ENCODE assay signal across 14 cellular contexts in genomic region chr1:171221665-171222591, GRCh38. TPM values are rescaled to one million over a fixed set of nuclear protein-coding genes. Genes with fewer than 3 reads are reported as not detected.
DNase-seq lines count a peak whose midpoint lies in the region; ATAC-seq and TF ChIP-seq lines count a peak whose summit lies in the region.
"Had no signal": no experiment of that assay in that cellular context is flagged by ENCODE, and none has a peak within 500 bp of the region (broad histone marks: within the 10 kb centered on the region; RNA-seq: fewer than 3 reads in every experiment).

No MANE protein-coding gene starts in this region.

- H3K4me3 ChIP-seq in A673 (ENCODE audit: low read depth, low read length, poor library complexity, severe bottlenecking) (no peak overlapping the region), SJSA1 (no peak overlapping the region), esophagus squamous epithelium (no peak overlapping the region)

- H3K9me3 Mint-ChIP-seq in nephron: peaks cover 3% of the 10 kb centered on the region

- POLR2A ChIA-PET in A673 (lab: Charles Lee; ENCODE audit: low non-redundant PET): no interaction called here

- ATAC-seq in omental fat pad (ENCODE audit: low FRiP score): no peak
- ATAC-seq: activated CD4-positive, alpha-beta T cell treated with anti-CD3 and anti-CD28 coated beads for 36 hours; Panc1 had no signal

- H3K27ac ChIP-seq in A673 (ENCODE audit: low read depth, low read length, poor library complexity, severe bottlenecking) (peak overlapping the region; percentile 41), SJSA1 (0 out of 2 replicates have a peak overlapping the region, but pooled peaks have one; percentile 99), esophagus squamous epithelium (peak overlapping the region; percentile 30 to 79 (median 72))

- no peak for TF ChIP-seq POLR2A in esophagus squamous epithelium (IDR thresholded peaks at IDR 0.05)

- no TSS peak for BruUV-seq in A673 (replicated peaks; lab: Mats Ljungman, UMichigan)

- peak overlapping the region; percentile 33 to 67 (median 61) for H3K4me3 Mint-ChIP-seq in nephron
- H3K4me3 Mint-ChIP-seq: activated CD4-positive, alpha-beta T cell treated with anti-CD3 and anti-CD28 coated beads for 36 hours had no signal

- peaks cover 33% of the 10 kb centered on the region for H3K4me1 ChIP-seq in A673 (ENCODE audit: insufficient read depth, low read length, poor library complexity, severe bottlenecking)
- peaks cover 33% of the 10 kb centered on the region for H3K4me1 ChIP-seq in SJSA1 (replicated peaks)
- H3K4me1 ChIP-seq in esophagus squamous epithelium: peaks cover 5 to 78% (median 33%) of the 10 kb centered on the region in 3 donors

- WGBS in esophagus squamous epithelium, 2 donors: 53 to 56% methylated on average over 5 of the region's 5 CpGs

- intact Hi-C loops in A673 (cut with micrococcal nuclease; ENCODE audit: unreplicated experiment): no loop called here
- intact Hi-C loops in esophagus squamous epithelium (cut with DNase I): no loop called here

- H3K36me3 ChIP-seq in A673 (ENCODE audit: insufficient read depth, low read length, poor library complexity, severe bottlenecking) (no peaks in the 10 kb centered on the region), SJSA1 (no peaks in the 10 kb centered on the region), esophagus squamous epithelium (no peaks in the 10 kb centered on the region)

- no peaks in the 10 kb centered on the region for H3K36me3 Mint-ChIP-seq in nephron (ENCODE audit: low read depth)

- TF ChIP-seq CTCF in A673 (conservative IDR thresholded peaks at IDR 0.05; ENCODE audit: low read depth, low read length): no peak
- TF ChIP-seq CTCF in esophagus squamous epithelium (IDR thresholded peaks at IDR 0.05): no peak
- no peak for TF ChIP-seq CTCF in nephron (IDR thresholded peaks at IDR 0.05; ENCODE audit: unreplicated experiment in 3 of 3)
- no peak for TF ChIP-seq CTCF in omental fat pad (IDR thresholded peaks at IDR 0.05)

- DNase-seq in A673 (ENCODE audit: low spot score): no peak
- DNase-seq in SJSA1 (ENCODE audit: low read depth in 1 of 2, low spot score in 2 of 2): peak in 1 of 2 experiments; percentile 28
- DNase-seq in esophagus squamous epithelium (lab: John Stamatoyannopoulos, UW): no peak
- no peak for DNase-seq in SW480 (ENCODE audit: low spot score)
- DNase-seq in activated CD4-positive, alpha-beta T cell treated with anti-CD3 and anti-CD28 coated beads, Interleukin-2, amount 50 U/mL, for 48 hours: no peak
- DNase-seq in omental fat pad (ENCODE audit: low spot score): no peak
- DNase-seq in activated gamma-delta T cell (lab: John Stamatoyannopoulos, UW): no peak
- DNase-seq: activated CD4-positive, alpha-beta T cell treated with anti-CD3 and anti-CD28 coated beads for 36 hours; activated naive CD4-positive, alpha-beta T cell treated with anti-CD3 and anti-CD28 coated beads, Interleukin-2, amount 50 U/mL, for 16 hours; GOT3; KBM-7 had no signal

- no peaks in the 10 kb centered on the region for H3K27me3 ChIP-seq in A673 (replicated peaks; ENCODE audit: insufficient read depth, low read depth, low read length, poor library complexity)
- no peaks in the 10 kb centered on the region for H3K27me3 ChIP-seq in SJSA1 (replicated peaks)
- H3K27me3 ChIP-seq in esophagus squamous epithelium: no peaks in the 10 kb centered on the region

- CTCF ChIA-PET in A673 (lab: Charles Lee): no interaction called here

- H3K9me3 ChIP-seq in A673 (ENCODE audit: low read depth, low read length, poor library complexity, severe bottlenecking): no peaks in the 10 kb centered on the region
- H3K9me3 ChIP-seq in SJSA1 (replicated peaks): no peaks in the 10 kb centered on the region; the same call in 1 of the 2 replicates
- H3K9me3 ChIP-seq in esophagus squamous epithelium: peaks cover 0 to 4% (median 0%) of the 10 kb centered on the region in 3 donors

- H3K4me1 Mint-ChIP-seq in nephron: peaks cover 52% of the 10 kb centered on the region
- H3K4me1 Mint-ChIP-seq: activated CD4-positive, alpha-beta T cell treated with anti-CD3 and anti-CD28 coated beads for 36 hours had no signal

- H3K27ac Mint-ChIP-seq in nephron: peak overlapping the region; percentile 73 to 95 (median 89)
- H3K27ac Mint-ChIP-seq: activated CD4-positive, alpha-beta T cell treated with anti-CD3 and anti-CD28 coated beads for 36 hours had no signal

- H3K27me3 Mint-ChIP-seq in nephron (ENCODE audit: low read depth): no peaks in the 10 kb centered on the region

RNA-seq across cellular contexts. Expression of gene FMO1, which starts 26.4 kb away (rescaled TPM):
- total RNA-seq in A673 (2021) (not detected in 2 replicates), esophagus squamous epithelium (1 to 10 TPM in 3 of 4 donors, under 1 TPM in 1; 0.18 to 7.2 (median 2.0) TPM), omental fat pad (1 to 10 TPM in 3 of 4 donors, under 1 TPM in 1; 0.94 to 9.5 (median 1.9) TPM)
- total RNA-seq in SJSA1 (2014; rRNA removed; shearing (Covaris generic)): not detected in 2 replicates
- total RNA-seq: activated CD4-positive, alpha-beta T cell treated with anti-CD3 and anti-CD28 coated beads for 36 hours; pulmonary artery endothelial cell had no signal

RNA-seq across cellular contexts. Expression of gene FMO2, which starts 36.8 kb away (rescaled TPM):
- 0.20 TPM in 1 of 2 replicates, not detected in the other for total RNA-seq in A673 (2021)
- total RNA-seq in SJSA1 (2014; rRNA removed; shearing (Covaris generic)): not detected in 2 replicates
- total RNA-seq in esophagus squamous epithelium: 100 to 1,000 TPM in 1 of 4 donors, 10 to 100 TPM in 3; 53.4 to 146 (median 68.8) TPM
- total RNA-seq in omental fat pad: 100 to 1,000 TPM in 2 of 4 donors, 10 to 100 TPM in 2; 36.0 to 179 (median 89.4) TPM
- total RNA-seq: activated CD4-positive, alpha-beta T cell treated with anti-CD3 and anti-CD28 coated beads for 36 hours had no signal

Comparison
In these comparisons a context has a peak if more than half of its experiments do, and no peak if none do; other contexts are left out.
1. H3K27ac ChIP-seq: peak in every context shown above with its lines; median percentile 99 in SJSA1; 72 in esophagus squamous epithelium; 41 in A673.
2. RNA of gene FMO2, which starts 36.8 kb away (total RNA-seq): 36.0 to 179 TPM in omental fat pad and 53.4 to 146 TPM in esophagus squamous epithelium; 0.20 TPM in A673 and not detected in SJSA1; every median in the first group is over 10 times any median in the second.